ENCODE assay signal across 9 cellular contexts in the genomic region with DNA sequence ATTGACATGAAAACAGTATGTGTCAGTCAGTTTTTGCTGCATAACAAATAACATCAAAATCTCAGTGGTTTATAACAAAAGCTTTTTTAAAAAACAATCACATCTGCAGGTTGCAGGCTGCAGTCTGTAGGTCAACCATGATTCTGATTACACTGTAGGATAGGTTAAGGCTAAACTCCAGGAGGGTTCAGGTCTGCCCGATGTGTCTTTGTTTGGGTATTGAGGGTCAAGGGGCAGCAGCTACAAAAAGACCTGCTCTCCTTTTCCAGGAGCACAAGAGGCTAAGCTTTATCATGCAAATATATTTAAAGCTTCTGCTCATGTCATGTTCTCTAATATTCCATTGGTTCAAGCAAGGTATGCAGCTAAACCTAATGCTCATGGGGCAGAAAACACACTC. TPM values are rescaled to one million over a fixed set of nuclear protein-coding genes. Genes with fewer than 3 reads are reported as not detected.
"Had no signal": no experiment of that assay in that cellular context is flagged by ENCODE, and none has a peak within 500 bp of the region (broad histone marks: within the 10 kb centered on the region; RNA-seq: fewer than 3 reads in every experiment).

No MANE protein-coding gene starts in this region.

- DNase-seq: GOT3, H9, HCEC 1CT, IMR-90, KG1 had no signal

- H3K4me3 ChIP-seq: K562 had no signal

- FAIRE-seq: H54, HTR-8/SVneo, K562 had no signal

- ATAC-seq: K562 had no signal

RNA-seq across cellular contexts. Expression of gene GRIA1, which starts 18.2 kb away (rescaled TPM):
- total RNA-seq: HT-29, K562 had no signal
- polyA plus RNA-seq: K562 had no signal
